ENCODE assay signal across 17 cellular contexts in genomic region chr20:38608188-38608587, GRCh38. TPM values are rescaled to one million over a fixed set of nuclear protein-coding genes. Genes with fewer than 3 reads are reported as not detected.
DNase-seq lines count a peak whose midpoint lies in the region; ATAC-seq and TF ChIP-seq lines count a peak whose summit lies in the region.
"Had no signal": no experiment of that assay in that cellular context is flagged by ENCODE, and none has a peak within 500 bp of the region (broad histone marks: within the 10 kb centered on the region; RNA-seq: fewer than 3 reads in every experiment).

No MANE protein-coding gene starts in this region.

- H3K36me3 Mint-ChIP-seq in WTC11, result no peaks in the 10 kb centered on the region
- no peaks in the 10 kb centered on the region for H3K36me3 Mint-ChIP-seq in natural killer cell treated with Interleukin-12 subunit alpha and Interleukin-12 subunit beta and Interleukin-15 and Interleukin-18, amount 100 ng/mL, for 72 hours
- H3K36me3 Mint-ChIP-seq: CD8-positive, alpha-beta memory T cell had no signal

- ATAC-seq in WTC11 (peak; percentile 71), HG02763 (IDR thresholded peaks at IDR 0.05; ENCODE audit: unreplicated experiment) (no peak), heart left ventricle (no peak)
- ATAC-seq in natural killer cell treated with Interleukin-12 subunit alpha and Interleukin-12 subunit beta and Interleukin-15 and Interleukin-18, amount 100 ng/mL, for 72 hours, result no peak
- ATAC-seq: HCT116 had no signal

- no peak overlapping the region for H3K4me3 Mint-ChIP-seq in WTC11
- H3K4me3 Mint-ChIP-seq in natural killer cell treated with Interleukin-12 subunit alpha and Interleukin-12 subunit beta and Interleukin-15 and Interleukin-18, amount 100 ng/mL, for 72 hours, result no peak overlapping the region
- H3K4me3 Mint-ChIP-seq: CD8-positive, alpha-beta memory T cell had no signal

- no peak overlapping the region for H3K23ac ChIP-seq in mesenchymal stem cell (ENCODE audit: low read length in 2 of 2)
- H3K23ac ChIP-seq in trophoblast cell (ENCODE audit: low read length), result no peak overlapping the region

- H4K12ac ChIP-seq in trophoblast cell (ENCODE audit: low read depth, low read length), result no peak overlapping the region

- H3K79me1 ChIP-seq in mesenchymal stem cell (replicated peaks; ENCODE audit: low read length, poor library complexity, severe bottlenecking) (no peaks in the 10 kb centered on the region), trophoblast cell (ENCODE audit: low read length) (peaks cover 4% of the 10 kb centered on the region)

- H2BK12ac ChIP-seq in mesenchymal stem cell (ENCODE audit: low read length in 2 of 2) (no peak overlapping the region), trophoblast cell (ENCODE audit: low read length) (no peak overlapping the region)

- H3K27ac ChIP-seq in mesenchymal stem cell (ENCODE audit: low read length, poor library complexity, severe bottlenecking) (no peak overlapping the region), trophoblast cell (ENCODE audit: low read depth, low read length) (no peak overlapping the region), Peyer's patch (no peak overlapping the region), heart left ventricle (no peak overlapping the region)

- H2AFZ ChIP-seq in mesenchymal stem cell (ENCODE audit: low read depth, low read length), result no peak overlapping the region
- peak overlapping the region; percentile 35 for H2AFZ ChIP-seq in trophoblast cell (ENCODE audit: insufficient read depth, low read length, poor library complexity)

- 94% methylated on average over 3 of the region's 4 CpGs for WGBS in mesenchymal stem cell
- WGBS in trophoblast cell (ENCODE audit: extremely low coverage, insufficient coverage, insufficient read length), result no CpG with 5 or more reads among the region's 4 CpGs
- 76 to 77% (median 76%) methylated on average over 4 of the region's 4 CpGs for WGBS in heart left ventricle, 4 donors

- H2BK5ac ChIP-seq in mesenchymal stem cell (ENCODE audit: low read depth, low read length, poor library complexity, severe bottlenecking) (no peak overlapping the region), trophoblast cell (ENCODE audit: low read depth, low read length, poor library complexity) (no peak overlapping the region)

- TF ChIP-seq CTCF in WTC11 (IDR thresholded peaks at IDR 0.05) (no peak), Peyer's patch (IDR thresholded peaks at IDR 0.05) (no peak), heart left ventricle (IDR thresholded peaks at IDR 0.05) (no peak)

- no peak overlapping the region for H2BK120ac ChIP-seq in mesenchymal stem cell (ENCODE audit: low read depth, low read length)
- H2BK120ac ChIP-seq in trophoblast cell (ENCODE audit: insufficient read depth, low read length, poor library complexity), result no peak overlapping the region

- peaks cover 32% of the 10 kb centered on the region for H3K4me1 Mint-ChIP-seq in WTC11
- no peaks in the 10 kb centered on the region for H3K4me1 Mint-ChIP-seq in natural killer cell treated with Interleukin-12 subunit alpha and Interleukin-12 subunit beta and Interleukin-15 and Interleukin-18, amount 100 ng/mL, for 72 hours (ENCODE audit: low read depth in 2 of 2)
- H3K4me1 Mint-ChIP-seq: CD8-positive, alpha-beta memory T cell had no signal

- H3K9me3 ChIP-seq in mesenchymal stem cell (ENCODE audit: control insufficient read depth, low read length) (no peaks in the 10 kb centered on the region), trophoblast cell (ENCODE audit: insufficient read depth, low read depth, low read length) (no peaks in the 10 kb centered on the region), Peyer's patch (no peaks in the 10 kb centered on the region), heart left ventricle (no peaks in the 10 kb centered on the region)
- H3K9me3 ChIP-seq: BE2C, Caco-2 had no signal

- H4K91ac ChIP-seq in mesenchymal stem cell (ENCODE audit: low read length), result no peak overlapping the region
- no peak overlapping the region for H4K91ac ChIP-seq in trophoblast cell (ENCODE audit: low read depth, low read length)

- H3K27me3 ChIP-seq in mesenchymal stem cell (ENCODE audit: control insufficient read depth in 1 of 2, insufficient read depth in 1 of 2, low read length in 2 of 2) (peaks cover 0 to 61% of the 10 kb centered on the region in 2 experiments), trophoblast cell (ENCODE audit: insufficient read depth, low read length) (no peaks in the 10 kb centered on the region), Peyer's patch (no peaks in the 10 kb centered on the region), heart left ventricle (peaks cover 0 to 30% (median 7%) of the 10 kb centered on the region in 9 donors)
- H3K27me3 ChIP-seq: BE2C had no signal

- peaks cover 7% of the 10 kb centered on the region for H3K27me3 Mint-ChIP-seq in WTC11 (ENCODE audit: low read depth)
- H3K27me3 Mint-ChIP-seq in natural killer cell treated with Interleukin-12 subunit alpha and Interleukin-12 subunit beta and Interleukin-15 and Interleukin-18, amount 100 ng/mL, for 72 hours, result peaks cover 36 to 38% of the 10 kb centered on the region in 2 donors

- H3K4me2 ChIP-seq in mesenchymal stem cell (ENCODE audit: low read length, poor library complexity, severe bottlenecking) (no peak overlapping the region), trophoblast cell (ENCODE audit: low read length) (no peak overlapping the region)

- H3K4me3 ChIP-seq in mesenchymal stem cell (ENCODE audit: insufficient read depth in 1 of 2, low read depth in 1 of 2, low read length in 2 of 2), result no peak overlapping the region
- H3K4me3 ChIP-seq in trophoblast cell (ENCODE audit: low read depth, low read length), result no peak overlapping the region
- H3K4me3 ChIP-seq in Peyer's patch, result no peak overlapping the region
- no peak overlapping the region for H3K4me3 ChIP-seq in heart left ventricle

- no peak overlapping the region for H3K9ac ChIP-seq in mesenchymal stem cell (ENCODE audit: low read length)
- no peak overlapping the region for H3K9ac ChIP-seq in trophoblast cell (ENCODE audit: low read length)

- H3K14ac ChIP-seq in mesenchymal stem cell (ENCODE audit: low read length in 2 of 2) (no peak overlapping the region), trophoblast cell (ENCODE audit: low read length) (no peak overlapping the region)

- peak overlapping the region; percentile 84 for H2AK5ac ChIP-seq in mesenchymal stem cell (ENCODE audit: low read length, severe bottlenecking)
- H2AK5ac ChIP-seq in trophoblast cell (ENCODE audit: low read length), result no peak overlapping the region

- H3K18ac ChIP-seq in mesenchymal stem cell (ENCODE audit: low read depth in 1 of 2, low read length in 2 of 2) (no peak overlapping the region), trophoblast cell (ENCODE audit: low read length) (no peak overlapping the region)

- peaks cover 9% of the 10 kb centered on the region for H3K4me1 ChIP-seq in mesenchymal stem cell (ENCODE audit: control insufficient read depth, insufficient read depth, low read depth, low read length)
- H3K4me1 ChIP-seq in trophoblast cell (ENCODE audit: control insufficient read depth in 1 of 2, insufficient read depth in 2 of 2, low read length in 2 of 2), result peaks cover 9 to 10% of the 10 kb centered on the region in 2 experiments
- H3K4me1 ChIP-seq in Peyer's patch, result no peaks in the 10 kb centered on the region
- no peaks in the 10 kb centered on the region for H3K4me1 ChIP-seq in heart left ventricle
- H3K4me1 ChIP-seq: BE2C, Caco-2 had no signal

- H4K8ac ChIP-seq in mesenchymal stem cell (ENCODE audit: low read length) (no peak overlapping the region), trophoblast cell (ENCODE audit: low read depth, low read length) (no peak overlapping the region)

- intact Hi-C loops in heart left ventricle (cut with DNase I), result no loop called here

- DNase-seq in ELF-1 (ENCODE audit: low read depth, low spot score) (peak; percentile 70), WTC11 (ENCODE audit: low spot score) (no peak), mesenchymal stem cell (no peak), trophoblast cell (no peak), Peyer's patch (no peak), heart left ventricle (no peak)
- DNase-seq in natural killer cell treated with Interleukin-12 subunit alpha and Interleukin-12 subunit beta and Interleukin-15 and Interleukin-18, amount 100 ng/mL, for 72 hours (ENCODE audit: low spot score), result no peak
- DNase-seq: BE2C; Caco-2; CD8-positive, alpha-beta memory T cell; DND-41; IMR-90; KBM-7 had no signal

- H3K4ac ChIP-seq in mesenchymal stem cell (ENCODE audit: low read depth in 1 of 2, low read length in 2 of 2) (no peak overlapping the region), trophoblast cell (ENCODE audit: low read depth, low read length) (no peak overlapping the region)

- no peaks in the 10 kb centered on the region for H3K79me2 ChIP-seq in trophoblast cell (ENCODE audit: control insufficient read depth, insufficient read depth, low read length, poor library complexity)

- H3K9me3 Mint-ChIP-seq in WTC11, result no peaks in the 10 kb centered on the region
- H3K9me3 Mint-ChIP-seq in natural killer cell treated with Interleukin-12 subunit alpha and Interleukin-12 subunit beta and Interleukin-15 and Interleukin-18, amount 100 ng/mL, for 72 hours, result no peaks in the 10 kb centered on the region

- no peak for TF ChIP-seq POLR2A in Peyer's patch (IDR thresholded peaks at IDR 0.05)
- TF ChIP-seq POLR2A in heart left ventricle (IDR thresholded peaks at IDR 0.05), result no peak

- CTCF ChIA-PET in WTC11 (lab: Charles Lee), result no interaction called here

- POLR2A ChIA-PET in WTC11 (lab: Charles Lee), result no interaction called here

- 0 out of 2 replicates have a peak overlapping the region, but pooled peaks have one; percentile 1 for H3K27ac Mint-ChIP-seq in WTC11
- no peak overlapping the region for H3K27ac Mint-ChIP-seq in natural killer cell treated with Interleukin-12 subunit alpha and Interleukin-12 subunit beta and Interleukin-15 and Interleukin-18, amount 100 ng/mL, for 72 hours
- H3K27ac Mint-ChIP-seq: CD8-positive, alpha-beta memory T cell had no signal

- no peak overlapping the region for H2BK15ac ChIP-seq in mesenchymal stem cell (ENCODE audit: low read depth, poor library complexity, severe bottlenecking)

- H3K36me3 ChIP-seq in mesenchymal stem cell (ENCODE audit: control insufficient read depth in 1 of 2, insufficient read depth in 2 of 2, low read depth in 1 of 2, low read length in 2 of 2) (no peaks in the 10 kb centered on the region), trophoblast cell (ENCODE audit: control insufficient read depth in 1 of 2, insufficient read depth in 2 of 2, low read length in 2 of 2) (no peaks in the 10 kb centered on the region), Peyer's patch (no peaks in the 10 kb centered on the region), heart left ventricle (no peaks in the 10 kb centered on the region)
- H3K36me3 ChIP-seq: BE2C had no signal

RNA-seq across cellular contexts. Expression of gene ARHGAP40, which starts 6.6 kb away (rescaled TPM):
- total RNA-seq in WTC11 (2021) (0.46 to 0.72 TPM (median 0.60 TPM) in 3 replicates), Peyer's patch (not detected), heart left ventricle (not detected)
- polyA plus RNA-seq in mesenchymal stem cell (2013, experiment 1 of 2), result not detected
- not detected for polyA plus RNA-seq in mesenchymal stem cell (2013, experiment 2 of 2)
- 5.5 and 5.7 TPM in 2 replicates for polyA plus RNA-seq in trophoblast cell (2013)
- polyA plus RNA-seq in heart left ventricle, result under 1 TPM in 1 of 2 donors, not detected in 1; 0.03 TPM
- total RNA-seq in natural killer cell treated with Interleukin-12 subunit alpha and Interleukin-12 subunit beta and Interleukin-15 and Interleukin-18, amount 100 ng/mL, for 72 hours, result not detected
- total RNA-seq: CD8-positive, alpha-beta memory T cell; H4; IMR-90 had no signal
- polyA plus RNA-seq: AG04450; CD8-positive, alpha-beta memory T cell; IMR-90 had no signal

RNA-seq across cellular contexts. Expression of gene ADIG, which starts 27.2 kb away (rescaled TPM):
- not detected in 3 replicates for total RNA-seq in WTC11 (2021)
- polyA plus RNA-seq in mesenchymal stem cell (2013, experiment 1 of 2), result not detected
- polyA plus RNA-seq in mesenchymal stem cell (2013, experiment 2 of 2), result not detected
- not detected in 2 replicates for polyA plus RNA-seq in trophoblast cell (2013)
- total RNA-seq in Peyer's patch, result not detected
- total RNA-seq in heart left ventricle, result not detected
- polyA plus RNA-seq in heart left ventricle, result not detected
- total RNA-seq in natural killer cell treated with Interleukin-12 subunit alpha and Interleukin-12 subunit beta and Interleukin-15 and Interleukin-18, amount 100 ng/mL, for 72 hours, result under 1 TPM in 1 of 2 donors, not detected in 1; 0.89 TPM
- total RNA-seq: Caco-2; CD8-positive, alpha-beta memory T cell; H4; IMR-90 had no signal
- polyA plus RNA-seq: AG04450; CD8-positive, alpha-beta memory T cell; IMR-90 had no signal
